21 cellular contexts compared by ENCODE assay signal in the genomic region with DNA sequence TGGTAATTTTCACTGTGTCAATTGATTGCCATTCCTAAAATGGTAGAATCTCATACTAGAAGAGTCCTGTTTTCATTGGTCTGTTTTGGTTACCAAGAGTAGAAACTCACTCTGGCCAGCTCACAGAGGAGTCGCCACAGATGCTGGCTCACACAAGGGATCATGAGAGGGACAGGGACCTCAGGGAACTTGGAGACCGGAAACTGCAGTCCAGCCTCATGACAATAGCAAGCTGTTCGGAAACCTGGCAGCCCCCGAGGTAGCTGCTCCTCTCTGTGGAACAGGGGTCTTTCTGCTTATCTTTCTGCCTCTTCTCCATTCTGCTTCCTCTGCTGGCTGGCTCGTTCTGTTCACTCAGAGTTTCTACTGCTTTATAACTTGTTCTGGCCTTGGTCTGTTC.
DNase-seq lines count a peak whose midpoint lies in the region; ATAC-seq, FAIRE-seq and TF ChIP-seq lines count a peak whose summit lies in the region.
"Had no signal": no experiment of that assay in that cellular context is flagged by ENCODE, and none has a peak within 500 bp of the region (broad histone marks: within the 10 kb centered on the region; RNA-seq: fewer than 3 reads in every experiment).

No MANE protein-coding gene starts in this region.

- no peak for FAIRE-seq in K562 (lab: Jason Lieb, UNC)
- FAIRE-seq: colon, GM12891 had no signal

- no TSS peak for BruUV-seq in K562 (replicated peaks; lab: Mats Ljungman, UMichigan)

- peaks cover 9% of the 10 kb centered on the region for H3K9me3 Mint-ChIP-seq in T-helper 1 cell treated with Interleukin-12 subunit alpha and Interleukin-12 subunit beta and Interleukin-4 antibody, amounts not matched to agents 30 μg/mL and 1 μg/mL, for 36 hours

- no peak for TF ChIP-seq RAD21 in K562 (CRISPR knock-in tag; conservative IDR thresholded peaks at IDR 0.05 in 1 of 2, IDR thresholded peaks at IDR 0.05 in 1 of 2)

- H3K4me3 Mint-ChIP-seq in T-helper 1 cell treated with Interleukin-12 subunit alpha and Interleukin-12 subunit beta and Interleukin-4 antibody, amounts not matched to agents 30 μg/mL and 1 μg/mL, for 36 hours, result no peak overlapping the region
- H3K4me3 Mint-ChIP-seq: T-helper 17 cell had no signal

- CTCF ChIA-PET in K562 (lab: Yijun Ruan, JAX; ENCODE audit: low intra/inter-chr PET ratio), result no interaction called here

- no peaks in the 10 kb centered on the region for H3K36me3 ChIP-seq in K562 (ENCODE audit: control insufficient read depth, insufficient read depth, low read length)
- no peaks in the 10 kb centered on the region for H3K36me3 ChIP-seq in right atrium auricular region
- peaks cover 0 to 3% of the 10 kb centered on the region in 2 donors for H3K36me3 ChIP-seq in gastrocnemius medialis
- H3K36me3 ChIP-seq: WERI-Rb-1 had no signal

- H3K27me3 ChIP-seq in K562 (ENCODE audit: control insufficient read depth in 2 of 2, insufficient read depth in 2 of 2, low read length in 2 of 2), result peaks cover 0 to 12% of the 10 kb centered on the region in 2 experiments; a peak in 3 of 5 replicates
- no peaks in the 10 kb centered on the region for H3K27me3 ChIP-seq in right atrium auricular region
- H3K27me3 ChIP-seq in gastrocnemius medialis, result no peaks in the 10 kb centered on the region
- H3K27me3 ChIP-seq: body of pancreas had no signal

- intact Hi-C loops in K562 (cut with micrococcal nuclease) (no loop called here), gastrocnemius medialis (cut with DNase I; ENCODE audit: low total_unique reads) (no loop called here)

- no peaks in the 10 kb centered on the region for H3K27me3 Mint-ChIP-seq in T-helper 1 cell treated with Interleukin-12 subunit alpha and Interleukin-12 subunit beta and Interleukin-4 antibody, amounts not matched to agents 30 μg/mL and 1 μg/mL, for 36 hours (ENCODE audit: low read depth)
- H3K27me3 Mint-ChIP-seq: T-helper 17 cell had no signal

- POLR2A ChIA-PET in K562 (lab: Yijun Ruan, JAX), result interaction anchor here (0.6 to 2.1 kb wide), 2 partner anchors 12 to 247 kb away, joined by 3 to 4 read pairs; no protein-coding TSS in a partner anchor

- 3% methylated on average over 5 of the region's 5 CpGs for WGBS in K562 (ENCODE audit: insufficient coverage, low coverage, missing lambda C conversion rate)

- H3K4me1 Mint-ChIP-seq in T-helper 1 cell treated with Interleukin-12 subunit alpha and Interleukin-12 subunit beta and Interleukin-4 antibody, amounts not matched to agents 30 μg/mL and 1 μg/mL, for 36 hours (ENCODE audit: low read depth), result peaks cover 53% of the 10 kb centered on the region

- TF ChIP-seq CTCF in K562 (IDR thresholded peaks at IDR 0.05 in 2 of 3, conservative IDR thresholded peaks at IDR 0.05 in 1 of 3; ENCODE audit: insufficient read depth in 2 of 3, low read depth in 1 of 3, low read length in 3 of 3), result no peak
- no peak for TF ChIP-seq CTCF in right atrium auricular region (IDR thresholded peaks at IDR 0.05)
- TF ChIP-seq CTCF in gastrocnemius medialis (IDR thresholded peaks at IDR 0.05 in 4 of 5, conservative IDR thresholded peaks at IDR 0.05 in 1 of 5), result no peak

- H3K27ac ChIP-seq in K562 (ENCODE audit: extremely low read depth, low read depth, low read length) (no peak overlapping the region), right atrium auricular region (peak overlapping the region; percentile 74 to 82), gastrocnemius medialis (peak overlapping the region; percentile 51 to 93 (median 71))
- H3K27ac ChIP-seq: 22Rv1, body of pancreas, WERI-Rb-1 had no signal

- no peak overlapping the region for H3K9ac ChIP-seq in K562 (ENCODE audit: insufficient read depth in 1 of 2, low read depth in 2 of 2, low read length in 2 of 2)

- no peak for TF ChIP-seq EP300 in K562 (IDR thresholded peaks at IDR 0.05; ENCODE audit: low read length)

- TF ChIP-seq POLR2A in K562 (conservative IDR thresholded peaks at IDR 0.05), result no peak
- no peak for TF ChIP-seq POLR2A in gastrocnemius medialis (IDR thresholded peaks at IDR 0.05)

- H4K20me1 ChIP-seq in K562 (replicated peaks; ENCODE audit: control insufficient read depth, insufficient read depth, low read length), result no peaks in the 10 kb centered on the region

- no peak overlapping the region for H3K4me2 ChIP-seq in K562 (ENCODE audit: insufficient read depth, low read length)

- DNase-seq in T-helper 1 cell (no peak), K562 (ENCODE audit: extremely low read depth in 1 of 4, low spot score in 3 of 4) (no peak), right atrium auricular region (ENCODE audit: low spot score) (peak; percentile 66), gastrocnemius medialis (peak; percentile 38 to 67), middle frontal gyrus (ENCODE audit: extremely low spot score, low spot score) (no peak)
- DNase-seq: activated CD4-positive, alpha-beta T cell treated with anti-CD3 and anti-CD28 coated beads, Interleukin-2, amount 50 U/mL, for 48 hours; body of pancreas; hypothalamus; islet precursor cell; NCI-H1930; NCI-H345; NCI-H82; PC-3; T-helper 17 cell; WERI-Rb-1 had no signal

- no peaks in the 10 kb centered on the region; a peak in 1 of 5 replicates for H3K4me1 ChIP-seq in K562 (replicated peaks in 1 of 2; ENCODE audit: control insufficient read depth in 2 of 2, insufficient read depth in 2 of 2, low read length in 2 of 2)
- H3K4me1 ChIP-seq in right atrium auricular region, result peaks cover 0 to 17% of the 10 kb centered on the region in 2 donors
- H3K4me1 ChIP-seq in gastrocnemius medialis, result peaks cover 17 to 24% of the 10 kb centered on the region in 2 donors
- H3K4me1 ChIP-seq: body of pancreas had no signal

- no peaks in the 10 kb centered on the region for H3K79me2 ChIP-seq in K562 (ENCODE audit: control insufficient read depth, insufficient read depth, low read length)

- H2AFZ ChIP-seq in K562 (ENCODE audit: low read depth, low read length), result peak overlapping the region; percentile 43; the same call in 1 of the 2 replicates

- H3K4me3 ChIP-seq in K562, result no peak overlapping the region
- no peak overlapping the region for H3K4me3 ChIP-seq in right atrium auricular region
- no peak overlapping the region for H3K4me3 ChIP-seq in gastrocnemius medialis
- H3K4me3 ChIP-seq: body of pancreas had no signal

- ATAC-seq in K562 (no peak), gastrocnemius medialis (peak; percentile 71 to 83), GM19455 (IDR thresholded peaks at IDR 0.05; ENCODE audit: unreplicated experiment) (no peak), HG02763 (IDR thresholded peaks at IDR 0.05; ENCODE audit: unreplicated experiment) (no peak)
- ATAC-seq: body of pancreas, PC-3, T-helper 17 cell had no signal

- H3K36me3 Mint-ChIP-seq in T-helper 1 cell treated with Interleukin-12 subunit alpha and Interleukin-12 subunit beta and Interleukin-4 antibody, amounts not matched to agents 30 μg/mL and 1 μg/mL, for 36 hours (ENCODE audit: low read depth), result peaks cover 56% of the 10 kb centered on the region

- H3K27ac Mint-ChIP-seq in T-helper 1 cell treated with Interleukin-12 subunit alpha and Interleukin-12 subunit beta and Interleukin-4 antibody, amounts not matched to agents 30 μg/mL and 1 μg/mL, for 36 hours, result peak overlapping the region; percentile 12

- H3K9me1 ChIP-seq in K562 (ENCODE audit: control insufficient read depth, insufficient read depth, low read length), result no peaks in the 10 kb centered on the region

- in situ Hi-C loops in K562 (cut with MboI) (no loop called here), gastrocnemius medialis (cut with MboI; ENCODE audit: low sequenced_read_pairs in 4 of 4) (no loop called here)

- no peaks in the 10 kb centered on the region for H3K9me3 ChIP-seq in K562 (replicated peaks; ENCODE audit: control insufficient read depth, insufficient read depth, low read depth, low read length)
- H3K9me3 ChIP-seq in right atrium auricular region, result no peaks in the 10 kb centered on the region
- H3K9me3 ChIP-seq in gastrocnemius medialis, result no peaks in the 10 kb centered on the region
- H3K9me3 ChIP-seq: body of pancreas had no signal

TF ChIP-seq in K562, 482 proteins besides CTCF, POLR2A, EP300 and RAD21:
- TF ChIP-seq NCOR1 (IDR thresholded peaks at IDR 0.05), result no peak
- TF ChIP-seq BRD4 (IDR thresholded peaks at IDR 0.05), result no peak
- TF ChIP-seq SLC30A9 (CRISPR knock-in tag; IDR thresholded peaks at IDR 0.05), result no peak
- TF ChIP-seq IRF2 (CRISPR knock-in tag; IDR thresholded peaks at IDR 0.05), result no peak
- TF ChIP-seq ZBED1 (IDR thresholded peaks at IDR 0.05), result no peak
- TF ChIP-seq LARP7 (IDR thresholded peaks at IDR 0.05), result no peak
- no peak for TF ChIP-seq ZNF695 (CRISPR knock-in tag; IDR thresholded peaks at IDR 0.05)
TF ChIP-seq in K562: peak in this region for 0.

Comparison
In these comparisons a context has a peak if more than half of its experiments do, and no peak if none do; other contexts are left out.
1. DNase-seq: peak in right atrium auricular region (single experiment) and gastrocnemius medialis (2 of 2); none in T-helper 1 cell (0 of 5), K562 (0 of 4) and middle frontal gyrus (single experiment).
2. ATAC-seq: peak in gastrocnemius medialis (2 of 2); none in K562 (single experiment), GM19455 (single experiment) and HG02763 (single experiment).